Comparison of ENCODE assay signal across 8 cellular contexts in genomic region chr7:101164071-101164840, GRCh38. TPM values are rescaled to one million over a fixed set of nuclear protein-coding genes. Genes with fewer than 3 reads are reported as not detected.
DNase-seq lines count a peak whose midpoint lies in the region; ATAC-seq and TF ChIP-seq lines count a peak whose summit lies in the region.

No MANE protein-coding gene starts in this region.

- H3K4me1 ChIP-seq in foreskin keratinocyte, result peaks cover 11% of the 10 kb centered on the region

- intact Hi-C loops in activated CD4-positive, alpha-beta memory T cell treated with anti-CD3 and anti-CD28 coated beads for 36 hours (cut with micrococcal nuclease), result loop anchor here (2.0 kb wide), 1 partner anchor 81 kb away; the partner anchor contains the start of gene FIS1

- ATAC-seq in T-cell (replicated peaks in 1 of 4), result no peak
- ATAC-seq in foreskin keratinocyte, result peak; percentile 17
- ATAC-seq in HG03521 (IDR thresholded peaks at IDR 0.05; ENCODE audit: unreplicated experiment), result no peak
- no peak for ATAC-seq in GM21360 (IDR thresholded peaks at IDR 0.05; ENCODE audit: unreplicated experiment)

- peaks cover 38% of the 10 kb centered on the region for H3K4me1 Mint-ChIP-seq in activated CD4-positive, alpha-beta memory T cell treated with anti-CD3 and anti-CD28 coated beads, Interleukin-2, amount 10 ng/mL, durations not matched to agents 7 days and 5 days
- peaks cover 45% of the 10 kb centered on the region for H3K4me1 Mint-ChIP-seq in activated CD4-positive, alpha-beta memory T cell treated with anti-CD3 and anti-CD28 coated beads for 36 hours (ENCODE audit: low read depth)
- peaks cover 37 to 51% (median 38%) of the 10 kb centered on the region in 3 donors for H3K4me1 Mint-ChIP-seq in T-cell

- CTCF ChIA-PET in activated CD4-positive, alpha-beta memory T cell treated with anti-CD3 and anti-CD28 coated beads, Interleukin-2, amount 10 ng/mL, durations not matched to agents 7 days and 5 days (lab: Charles Lee), result interaction anchor here (0.5 to 2.5 kb wide), 2 partner anchors 20 to 22 kb away, joined by 3 to 15 read pairs; no protein-coding TSS in a partner anchor
- CTCF ChIA-PET in activated CD4-positive, alpha-beta memory T cell treated with anti-CD3 and anti-CD28 coated beads for 36 hours (lab: Charles Lee), result interaction anchor here (1.8 to 2.7 kb wide), 3 partner anchors 20 to 53 kb away, joined by 6 to 20 read pairs (median 9); partner anchors contain the start of genes PLOD3 and ZNHIT1
- CTCF ChIA-PET in T-cell (lab: Charles Lee), result interaction anchor here (0.9 to 1.9 kb wide), 2 partner anchors 8 to 20 kb away, joined by 3 to 6 read pairs; no protein-coding TSS in a partner anchor

- H3K4me3 Mint-ChIP-seq in activated CD4-positive, alpha-beta memory T cell treated with anti-CD3 and anti-CD28 coated beads, Interleukin-2, amount 10 ng/mL, durations not matched to agents 7 days and 5 days, result peak overlapping the region; percentile 30
- H3K4me3 Mint-ChIP-seq in activated CD4-positive, alpha-beta memory T cell treated with anti-CD3 and anti-CD28 coated beads for 36 hours, result no peak overlapping the region
- peak overlapping the region in 2 of 3 donors; percentile 31 to 86 for H3K4me3 Mint-ChIP-seq in T-cell

- H3K4me3 ChIP-seq in retinal pigment epithelial cell (ENCODE audit: low read length), result peak overlapping the region; percentile 12

- H3K27me3 Mint-ChIP-seq in activated CD4-positive, alpha-beta memory T cell treated with anti-CD3 and anti-CD28 coated beads, Interleukin-2, amount 10 ng/mL, durations not matched to agents 7 days and 5 days, result peaks cover 51% of the 10 kb centered on the region
- peaks cover 53% of the 10 kb centered on the region for H3K27me3 Mint-ChIP-seq in activated CD4-positive, alpha-beta memory T cell treated with anti-CD3 and anti-CD28 coated beads for 36 hours
- peaks cover 39 to 57% of the 10 kb centered on the region in 2 donors for H3K27me3 Mint-ChIP-seq in T-cell

- H3K27ac Mint-ChIP-seq in activated CD4-positive, alpha-beta memory T cell treated with anti-CD3 and anti-CD28 coated beads, Interleukin-2, amount 10 ng/mL, durations not matched to agents 7 days and 5 days, result no peak overlapping the region
- H3K27ac Mint-ChIP-seq in activated CD4-positive, alpha-beta memory T cell treated with anti-CD3 and anti-CD28 coated beads for 36 hours, result no peak overlapping the region
- H3K27ac Mint-ChIP-seq in T-cell, result peak overlapping the region in 1 of 2 donors; percentile 36

- POLR2A ChIA-PET in activated CD4-positive, alpha-beta memory T cell treated with anti-CD3 and anti-CD28 coated beads, Interleukin-2, amount 10 ng/mL, durations not matched to agents 7 days and 5 days (lab: Charles Lee), result interaction anchor here (1.8 kb wide), 1 partner anchor 54 kb away, joined by 8 read pairs; the partner anchor contains the start of genes PLOD3 and ZNHIT1
- POLR2A ChIA-PET in activated CD4-positive, alpha-beta memory T cell treated with anti-CD3 and anti-CD28 coated beads for 36 hours (lab: Charles Lee), result interaction anchor here (2.0 kb wide), 1 partner anchor 53 kb away, joined by 6 read pairs; the partner anchor contains the start of genes PLOD3 and ZNHIT1
- POLR2A ChIA-PET in T-cell (lab: Charles Lee), result no interaction called here

- H3K9me3 Mint-ChIP-seq in activated CD4-positive, alpha-beta memory T cell treated with anti-CD3 and anti-CD28 coated beads, Interleukin-2, amount 10 ng/mL, durations not matched to agents 7 days and 5 days, result no peaks in the 10 kb centered on the region
- no peaks in the 10 kb centered on the region for H3K9me3 Mint-ChIP-seq in activated CD4-positive, alpha-beta memory T cell treated with anti-CD3 and anti-CD28 coated beads for 36 hours
- no peaks in the 10 kb centered on the region for H3K9me3 Mint-ChIP-seq in T-cell

- TF ChIP-seq CTCF in foreskin keratinocyte (conservative IDR thresholded peaks at IDR 0.05) (no peak), retinal pigment epithelial cell (conservative IDR thresholded peaks at IDR 0.05; ENCODE audit: low read depth, low read length) (no peak)

- peaks cover 55% of the 10 kb centered on the region for H3K27me3 ChIP-seq in foreskin keratinocyte

- no peak overlapping the region for H3K27ac ChIP-seq in foreskin keratinocyte

- H3K36me3 Mint-ChIP-seq in activated CD4-positive, alpha-beta memory T cell treated with anti-CD3 and anti-CD28 coated beads, Interleukin-2, amount 10 ng/mL, durations not matched to agents 7 days and 5 days (ENCODE audit: low read depth), result peaks cover 16% of the 10 kb centered on the region
- peaks cover 19% of the 10 kb centered on the region for H3K36me3 Mint-ChIP-seq in activated CD4-positive, alpha-beta memory T cell treated with anti-CD3 and anti-CD28 coated beads for 36 hours
- H3K36me3 Mint-ChIP-seq in T-cell, result peaks cover 13% of the 10 kb centered on the region

- DNase-seq in activated CD4-positive, alpha-beta memory T cell treated with anti-CD3 and anti-CD28 coated beads, Interleukin-2, amount 10 ng/mL, durations not matched to agents 7 days and 5 days, result no peak
- no peak for DNase-seq in activated CD4-positive, alpha-beta memory T cell treated with anti-CD3 and anti-CD28 coated beads for 36 hours
- peak in 1 of 34 experiments; percentile 19 for DNase-seq in T-cell
- peak in 1 of 2 donors; percentile 61 for DNase-seq in foreskin keratinocyte
- no peak for DNase-seq in retinal pigment epithelial cell (ENCODE audit: low read depth)
- no peak for DNase-seq in NCI-H1105 treated with DMSO at 0.1 percent for 48 hours (lab: John Stamatoyannopoulos, UW)

RNA-seq across cellular contexts. Expression of gene VGF, which starts 1.1 kb away (rescaled TPM):
- total RNA-seq in activated CD4-positive, alpha-beta memory T cell treated with anti-CD3 and anti-CD28 coated beads, Interleukin-2, amount 10 ng/mL, durations not matched to agents 7 days and 5 days, result under 1 TPM; 0.30 to 0.33 TPM
- total RNA-seq in activated CD4-positive, alpha-beta memory T cell treated with anti-CD3 and anti-CD28 coated beads for 36 hours, result not detected
- total RNA-seq in T-cell (not detected), foreskin keratinocyte (0.11 and 0.14 TPM in 2 replicates)
- 0.21 and 0.33 TPM in 2 replicates for polyA plus RNA-seq in foreskin keratinocyte

RNA-seq across cellular contexts. Expression of gene AP1S1, which starts 10.0 kb away (rescaled TPM):
- total RNA-seq in activated CD4-positive, alpha-beta memory T cell treated with anti-CD3 and anti-CD28 coated beads, Interleukin-2, amount 10 ng/mL, durations not matched to agents 7 days and 5 days, result 10 to 100 TPM; 46.7 to 50.0 TPM
- total RNA-seq in activated CD4-positive, alpha-beta memory T cell treated with anti-CD3 and anti-CD28 coated beads for 36 hours, result 10 to 100 TPM; 41.1 to 44.7 TPM
- total RNA-seq in T-cell (10 to 100 TPM in 3 of 5 donors, 1 to 10 TPM in 2; 8.1 to 16.7 (median 14.4) TPM), foreskin keratinocyte (164 and 166 TPM in 2 replicates)
- polyA plus RNA-seq in foreskin keratinocyte, result 223 TPM in 2 replicates

RNA-seq across cellular contexts. Expression of gene NAT16, which starts 15.8 kb away (rescaled TPM):
- not detected for total RNA-seq in activated CD4-positive, alpha-beta memory T cell treated with anti-CD3 and anti-CD28 coated beads, Interleukin-2, amount 10 ng/mL, durations not matched to agents 7 days and 5 days
- total RNA-seq in activated CD4-positive, alpha-beta memory T cell treated with anti-CD3 and anti-CD28 coated beads for 36 hours, result not detected
- total RNA-seq in T-cell (not detected), foreskin keratinocyte (not detected in 2 replicates)
- not detected in 2 replicates for polyA plus RNA-seq in foreskin keratinocyte

RNA-seq across cellular contexts. Expression of gene MOGAT3, which starts 36.6 kb away (rescaled TPM):
- not detected for total RNA-seq in activated CD4-positive, alpha-beta memory T cell treated with anti-CD3 and anti-CD28 coated beads, Interleukin-2, amount 10 ng/mL, durations not matched to agents 7 days and 5 days
- total RNA-seq in activated CD4-positive, alpha-beta memory T cell treated with anti-CD3 and anti-CD28 coated beads for 36 hours, result not detected
- total RNA-seq in T-cell (not detected), foreskin keratinocyte (not detected in 2 replicates)
- polyA plus RNA-seq in foreskin keratinocyte, result not detected in 2 replicates

RNA-seq across cellular contexts. Expression of gene SERPINE1, which starts 37.4 kb away (rescaled TPM):
- under 1 TPM; 0.23 to 0.28 TPM for total RNA-seq in activated CD4-positive, alpha-beta memory T cell treated with anti-CD3 and anti-CD28 coated beads, Interleukin-2, amount 10 ng/mL, durations not matched to agents 7 days and 5 days
- under 1 TPM in 1 of 2 experiments, not detected in 1; 0.12 TPM for total RNA-seq in activated CD4-positive, alpha-beta memory T cell treated with anti-CD3 and anti-CD28 coated beads for 36 hours
- total RNA-seq in T-cell (under 1 TPM in 4 of 5 donors, not detected in 1; 0.18 to 0.79 (median 0.51) TPM), foreskin keratinocyte (265 and 427 TPM in 2 replicates)
- 170 and 271 TPM in 2 replicates for polyA plus RNA-seq in foreskin keratinocyte

Comparison
In these comparisons a context has a peak if more than half of its experiments do, and no peak if none do; other contexts are left out.
1. POLR2A ChIA-PET loops: an anchor here in activated CD4-positive, alpha-beta memory T cell treated with anti-CD3 and anti-CD28 coated beads, Interleukin-2, amount 10 ng/mL, durations not matched to agents 7 days and 5 days (1.8 kb wide) and activated CD4-positive, alpha-beta memory T cell treated with anti-CD3 and anti-CD28 coated beads for 36 hours (2.0 kb wide); none called in T-cell.